Comparison of ENCODE assay signal across 1 cellular context in the genomic region with DNA sequence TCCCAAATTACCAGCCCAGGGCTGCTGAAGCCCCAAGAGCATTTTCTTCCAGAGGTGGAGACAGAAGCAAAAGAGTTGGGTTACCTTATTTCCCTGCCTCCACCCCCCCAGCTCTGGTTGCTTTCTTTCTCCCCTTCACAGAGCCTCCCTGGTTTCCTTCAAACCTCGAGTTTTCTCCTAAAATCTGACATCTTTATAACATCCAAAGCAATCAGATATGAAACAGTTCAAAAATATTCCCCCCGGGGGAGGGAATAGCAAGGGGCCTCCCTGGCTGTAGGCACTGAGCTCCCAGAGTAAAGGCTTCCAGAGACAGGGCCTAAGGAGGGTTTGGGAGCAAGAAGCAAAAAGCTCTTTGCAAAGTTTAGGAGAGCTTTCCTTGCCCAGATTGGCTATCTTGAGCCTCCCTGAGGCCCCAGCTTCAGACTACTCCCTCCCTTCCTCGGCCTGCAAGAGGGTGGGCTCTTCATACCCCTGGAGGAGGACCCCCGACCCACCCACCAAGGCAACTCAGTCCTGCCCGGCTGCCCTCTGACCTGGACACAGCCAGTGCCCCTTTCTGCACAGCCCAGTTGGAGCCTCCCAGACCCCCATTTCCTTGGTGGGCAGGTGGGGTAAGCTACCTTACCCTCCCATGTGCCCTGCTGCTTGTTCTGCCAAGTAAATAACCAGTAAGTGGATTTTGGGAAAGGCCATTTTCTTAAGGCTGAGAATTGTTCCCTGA.
TF ChIP-seq lines count a peak whose summit lies in the region.

No MANE protein-coding gene starts in this region.

TF ChIP-seq in IMR-90, 13 proteins besides CTCF, POLR2A, EP300 and RAD21:
- TF ChIP-seq RCOR1 (IDR thresholded peaks at IDR 0.05; ENCODE audit: insufficient replicate concordance, low read length) (no peak), BHLHE40 (IDR thresholded peaks at IDR 0.05; ENCODE audit: low read depth, low read length) (no peak), SMC3 (IDR thresholded peaks at IDR 0.05; ENCODE audit: low read depth, low read length) (no peak), FOS (IDR thresholded peaks at IDR 0.05; ENCODE audit: low read depth, low read length) (no peak), RFX5 (IDR thresholded peaks at IDR 0.05; ENCODE audit: low read depth, low read length) (no peak), MXI1 (IDR thresholded peaks at IDR 0.05; ENCODE audit: borderline replicate concordance, low read depth, low read length) (no peak), NFE2L2 (IDR thresholded peaks at IDR 0.05; ENCODE audit: low read depth, low read length) (no peak), CHD1 (IDR thresholded peaks at IDR 0.05; ENCODE audit: low read depth, low read length) (no peak), CEBPB (IDR thresholded peaks at IDR 0.05; ENCODE audit: low read depth, low read length) (no peak), MAFK (IDR thresholded peaks at IDR 0.05; ENCODE audit: low read depth, low read length) (no peak), MAZ (IDR thresholded peaks at IDR 0.05; ENCODE audit: borderline replicate concordance, low read depth, low read length) (no peak)
- TF ChIP-seq, protein P1, sequence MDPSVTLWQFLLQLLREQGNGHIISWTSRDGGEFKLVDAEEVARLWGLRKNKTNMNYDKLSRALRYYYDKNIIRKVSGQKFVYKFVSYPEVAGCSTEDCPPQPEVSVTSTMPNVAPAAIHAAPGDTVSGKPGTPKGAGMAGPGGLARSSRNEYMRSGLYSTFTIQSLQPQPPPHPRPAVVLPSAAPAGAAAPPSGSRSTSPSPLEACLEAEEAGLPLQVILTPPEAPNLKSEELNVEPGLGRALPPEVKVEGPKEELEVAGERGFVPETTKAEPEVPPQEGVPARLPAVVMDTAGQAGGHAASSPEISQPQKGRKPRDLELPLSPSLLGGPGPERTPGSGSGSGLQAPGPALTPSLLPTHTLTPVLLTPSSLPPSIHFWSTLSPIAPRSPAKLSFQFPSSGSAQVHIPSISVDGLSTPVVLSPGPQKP (IDR thresholded peaks at IDR 0.05; ENCODE audit: borderline replicate concordance, low read depth, low read length): no peak
- TF ChIP-seq, protein P2, sequence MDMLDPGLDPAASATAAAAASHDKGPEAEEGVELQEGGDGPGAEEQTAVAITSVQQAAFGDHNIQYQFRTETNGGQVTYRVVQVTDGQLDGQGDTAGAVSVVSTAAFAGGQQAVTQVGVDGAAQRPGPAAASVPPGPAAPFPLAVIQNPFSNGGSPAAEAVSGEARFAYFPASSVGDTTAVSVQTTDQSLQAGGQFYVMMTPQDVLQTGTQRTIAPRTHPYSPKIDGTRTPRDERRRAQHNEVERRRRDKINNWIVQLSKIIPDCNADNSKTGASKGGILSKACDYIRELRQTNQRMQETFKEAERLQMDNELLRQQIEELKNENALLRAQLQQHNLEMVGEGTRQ (IDR thresholded peaks at IDR 0.05; ENCODE audit: low read depth, low read length): no peak
TF ChIP-seq in IMR-90: peak in this region for 0.
